ENCODE assay signal across 1 cellular context in the genomic region with DNA sequence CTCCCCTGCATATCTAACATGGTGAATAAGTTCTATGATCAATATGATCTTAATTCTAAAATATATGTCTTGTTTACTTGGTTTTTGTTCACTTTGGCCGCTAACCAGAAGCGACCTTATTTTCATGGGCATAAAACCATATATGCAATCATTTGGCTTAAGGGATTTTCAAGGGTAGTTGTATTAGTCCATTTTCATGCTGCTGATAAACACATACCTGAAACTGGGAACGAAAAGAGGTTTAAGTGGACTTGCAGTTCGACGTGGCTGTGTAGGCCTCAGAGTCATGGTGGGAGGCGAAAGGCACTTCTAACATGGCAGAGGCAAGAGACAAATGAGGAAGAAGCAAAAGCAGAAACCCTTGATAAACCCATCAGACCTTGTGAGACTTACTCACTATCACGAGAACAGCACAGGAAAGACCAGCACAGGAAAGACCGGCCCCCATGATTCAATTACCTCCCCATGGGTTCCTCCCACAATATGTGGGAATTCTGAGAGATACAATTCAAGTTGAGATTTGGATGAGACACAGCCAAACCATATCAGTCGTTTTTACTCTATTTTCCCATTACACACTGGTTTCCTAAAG.
TF ChIP-seq lines count a peak whose summit lies in the region.

No MANE protein-coding gene starts in this region.

TF ChIP-seq in K562, 482 proteins besides CTCF, POLR2A, EP300 and RAD21 (continued from another document):
- TF ChIP-seq, protein P1, sequence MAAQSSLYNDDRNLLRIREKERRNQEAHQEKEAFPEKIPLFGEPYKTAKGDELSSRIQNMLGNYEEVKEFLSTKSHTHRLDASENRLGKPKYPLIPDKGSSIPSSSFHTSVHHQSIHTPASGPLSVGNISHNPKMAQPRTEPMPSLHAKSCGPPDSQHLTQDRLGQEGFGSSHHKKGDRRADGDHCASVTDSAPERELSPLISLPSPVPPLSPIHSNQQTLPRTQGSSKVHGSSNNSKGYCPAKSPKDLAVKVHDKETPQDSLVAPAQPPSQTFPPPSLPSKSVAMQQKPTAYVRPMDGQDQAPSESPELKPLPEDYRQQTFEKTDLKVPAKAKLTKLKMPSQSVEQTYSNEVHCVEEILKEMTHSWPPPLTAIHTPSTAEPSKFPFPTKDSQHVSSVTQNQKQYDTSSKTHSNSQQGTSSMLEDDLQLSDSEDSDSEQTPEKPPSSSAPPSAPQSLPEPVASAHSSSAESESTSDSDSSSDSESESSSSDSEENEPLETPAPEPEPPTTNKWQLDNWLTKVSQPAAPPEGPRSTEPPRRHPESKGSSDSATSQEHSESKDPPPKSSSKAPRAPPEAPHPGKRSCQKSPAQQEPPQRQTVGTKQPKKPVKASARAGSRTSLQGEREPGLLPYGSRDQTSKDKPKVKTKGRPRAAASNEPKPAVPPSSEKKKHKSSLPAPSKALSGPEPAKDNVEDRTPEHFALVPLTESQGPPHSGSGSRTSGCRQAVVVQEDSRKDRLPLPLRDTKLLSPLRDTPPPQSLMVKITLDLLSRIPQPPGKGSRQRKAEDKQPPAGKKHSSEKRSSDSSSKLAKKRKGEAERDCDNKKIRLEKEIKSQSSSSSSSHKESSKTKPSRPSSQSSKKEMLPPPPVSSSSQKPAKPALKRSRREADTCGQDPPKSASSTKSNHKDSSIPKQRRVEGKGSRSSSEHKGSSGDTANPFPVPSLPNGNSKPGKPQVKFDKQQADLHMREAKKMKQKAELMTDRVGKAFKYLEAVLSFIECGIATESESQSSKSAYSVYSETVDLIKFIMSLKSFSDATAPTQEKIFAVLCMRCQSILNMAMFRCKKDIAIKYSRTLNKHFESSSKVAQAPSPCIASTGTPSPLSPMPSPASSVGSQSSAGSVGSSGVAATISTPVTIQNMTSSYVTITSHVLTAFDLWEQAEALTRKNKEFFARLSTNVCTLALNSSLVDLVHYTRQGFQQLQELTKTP (IDR thresholded peaks at IDR 0.05; ENCODE audit: low read depth in 1 of 2, partially characterized antibody in 2 of 2): no peak
- TF ChIP-seq SRSF1 (IDR thresholded peaks at IDR 0.05; ENCODE audit: low read depth, low read length) (no peak), IRF2 (CRISPR knock-in tag; IDR thresholded peaks at IDR 0.05) (no peak), NCOA2 (IDR thresholded peaks at IDR 0.05; ENCODE audit: partially characterized antibody in 2 of 2) (no peak), RFX5 (IDR thresholded peaks at IDR 0.05; ENCODE audit: low read depth, low read length) (no peak), CAMTA2 (CRISPR knock-in tag; conservative IDR thresholded peaks at IDR 0.05) (no peak), ETV6 (IDR thresholded peaks at IDR 0.05; ENCODE audit: borderline replicate concordance in 1 of 2, low read depth in 2 of 2, low read length in 1 of 2) (no peak), ETV6 (CRISPR knock-in tag; IDR thresholded peaks at IDR 0.05; ENCODE audit: borderline replicate concordance) (no peak), RBM39 (optimal IDR thresholded peaks at IDR 0.05; ENCODE audit: low read depth, low read length) (no peak), POLR2H (tag; IDR thresholded peaks at IDR 0.05; ENCODE audit: low read depth) (peak; percentile 65; the same call in 1 of the 2 replicates), SPI1 (IDR thresholded peaks at IDR 0.05; ENCODE audit: borderline replicate concordance, low read depth, low read length) (0 out of 2 replicates have a peak, but pooled peaks have one; percentile 13), GTF2E2 (tag; IDR thresholded peaks at IDR 0.05) (0 out of 2 replicates have a peak, but pooled peaks have one; percentile 69), PHF20 (IDR thresholded peaks at IDR 0.05; ENCODE audit: partially characterized antibody) (no peak), CBX1 (IDR thresholded peaks at IDR 0.05; ENCODE audit: low read depth) (no peak), RFX7 (CRISPR knock-in tag; IDR thresholded peaks at IDR 0.05) (no peak)
- TF ChIP-seq, protein P2, sequence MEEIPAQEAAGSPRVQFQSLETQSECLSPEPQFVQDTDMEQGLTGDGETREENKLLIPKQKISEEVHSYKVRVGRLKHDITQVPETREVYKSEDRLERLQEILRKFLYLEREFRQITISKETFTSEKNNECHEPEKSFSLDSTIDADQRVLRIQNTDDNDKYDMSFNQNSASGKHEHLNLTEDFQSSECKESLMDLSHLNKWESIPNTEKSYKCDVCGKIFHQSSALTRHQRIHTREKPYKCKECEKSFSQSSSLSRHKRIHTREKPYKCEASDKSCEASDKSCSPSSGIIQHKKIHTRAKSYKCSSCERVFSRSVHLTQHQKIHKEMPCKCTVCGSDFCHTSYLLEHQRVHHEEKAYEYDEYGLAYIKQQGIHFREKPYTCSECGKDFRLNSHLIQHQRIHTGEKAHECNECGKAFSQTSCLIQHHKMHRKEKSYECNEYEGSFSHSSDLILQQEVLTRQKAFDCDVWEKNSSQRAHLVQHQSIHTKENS (CRISPR knock-in tag; IDR thresholded peaks at IDR 0.05): no peak
- TF ChIP-seq, protein P3, sequence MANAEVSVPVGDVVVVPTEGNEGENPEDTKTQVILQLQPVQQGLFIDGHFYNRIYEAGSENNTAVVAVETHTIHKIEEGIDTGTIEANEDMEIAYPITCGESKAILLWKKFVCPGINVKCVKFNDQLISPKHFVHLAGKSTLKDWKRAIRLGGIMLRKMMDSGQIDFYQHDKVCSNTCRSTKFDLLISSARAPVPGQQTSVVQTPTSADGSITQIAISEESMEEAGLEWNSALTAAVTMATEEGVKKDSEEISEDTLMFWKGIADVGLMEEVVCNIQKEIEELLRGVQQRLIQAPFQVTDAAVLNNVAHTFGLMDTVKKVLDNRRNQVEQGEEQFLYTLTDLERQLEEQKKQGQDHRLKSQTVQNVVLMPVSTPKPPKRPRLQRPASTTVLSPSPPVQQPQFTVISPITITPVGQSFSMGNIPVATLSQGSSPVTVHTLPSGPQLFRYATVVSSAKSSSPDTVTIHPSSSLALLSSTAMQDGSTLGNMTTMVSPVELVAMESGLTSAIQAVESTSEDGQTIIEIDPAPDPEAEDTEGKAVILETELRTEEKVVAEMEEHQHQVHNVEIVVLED (CRISPR knock-in tag; IDR thresholded peaks at IDR 0.05): no peak
- TF ChIP-seq, protein P4, sequence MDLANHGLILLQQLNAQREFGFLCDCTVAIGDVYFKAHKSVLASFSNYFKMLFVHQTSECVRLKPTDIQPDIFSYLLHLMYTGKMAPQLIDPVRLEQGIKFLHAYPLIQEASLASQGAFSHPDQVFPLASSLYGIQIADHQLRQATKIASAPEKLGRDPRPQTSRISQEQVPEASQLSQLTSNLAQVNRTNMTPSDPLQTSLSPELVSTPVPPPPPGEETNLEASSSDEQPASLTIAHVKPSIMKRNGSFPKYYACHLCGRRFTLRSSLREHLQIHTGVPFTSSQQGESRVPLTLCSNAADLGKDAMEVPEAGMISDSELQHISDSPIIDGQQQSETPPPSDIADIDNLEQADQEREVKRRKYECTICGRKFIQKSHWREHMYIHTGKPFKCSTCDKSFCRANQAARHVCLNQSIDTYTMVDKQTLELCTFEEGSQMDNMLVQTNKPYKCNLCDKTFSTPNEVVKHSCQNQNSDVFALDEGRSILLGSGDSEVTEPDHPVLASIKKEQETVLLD (IDR thresholded peaks at IDR 0.05): no peak
- TF ChIP-seq, protein P5, sequence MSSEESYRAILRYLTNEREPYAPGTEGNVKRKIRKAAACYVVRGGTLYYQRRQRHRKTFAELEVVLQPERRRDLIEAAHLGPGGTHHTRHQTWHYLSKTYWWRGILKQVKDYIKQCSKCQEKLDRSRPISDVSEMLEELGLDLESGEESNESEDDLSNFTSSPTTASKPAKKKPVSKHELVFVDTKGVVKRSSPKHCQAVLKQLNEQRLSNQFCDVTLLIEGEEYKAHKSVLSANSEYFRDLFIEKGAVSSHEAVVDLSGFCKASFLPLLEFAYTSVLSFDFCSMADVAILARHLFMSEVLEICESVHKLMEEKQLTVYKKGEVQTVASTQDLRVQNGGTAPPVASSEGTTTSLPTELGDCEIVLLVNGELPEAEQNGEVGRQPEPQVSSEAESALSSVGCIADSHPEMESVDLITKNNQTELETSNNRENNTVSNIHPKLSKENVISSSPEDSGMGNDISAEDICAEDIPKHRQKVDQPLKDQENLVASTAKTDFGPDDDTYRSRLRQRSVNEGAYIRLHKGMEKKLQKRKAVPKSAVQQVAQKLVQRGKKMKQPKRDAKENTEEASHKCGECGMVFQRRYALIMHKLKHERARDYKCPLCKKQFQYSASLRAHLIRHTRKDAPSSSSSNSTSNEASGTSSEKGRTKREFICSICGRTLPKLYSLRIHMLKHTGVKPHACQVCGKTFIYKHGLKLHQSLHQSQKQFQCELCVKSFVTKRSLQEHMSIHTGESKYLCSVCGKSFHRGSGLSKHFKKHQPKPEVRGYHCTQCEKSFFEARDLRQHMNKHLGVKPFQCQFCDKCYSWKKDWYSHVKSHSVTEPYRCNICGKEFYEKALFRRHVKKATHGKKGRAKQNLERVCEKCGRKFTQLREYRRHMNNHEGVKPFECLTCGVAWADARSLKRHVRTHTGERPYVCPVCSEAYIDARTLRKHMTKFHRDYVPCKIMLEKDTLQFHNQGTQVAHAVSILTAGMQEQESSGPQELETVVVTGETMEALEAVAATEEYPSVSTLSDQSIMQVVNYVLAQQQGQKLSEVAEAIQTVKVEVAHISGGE (CRISPR knock-in tag; IDR thresholded peaks at IDR 0.05): 0 out of 6 replicates have a peak, but pooled peaks of 1 of the 3 experiments have one; percentile 39
- TF ChIP-seq, protein P6, sequence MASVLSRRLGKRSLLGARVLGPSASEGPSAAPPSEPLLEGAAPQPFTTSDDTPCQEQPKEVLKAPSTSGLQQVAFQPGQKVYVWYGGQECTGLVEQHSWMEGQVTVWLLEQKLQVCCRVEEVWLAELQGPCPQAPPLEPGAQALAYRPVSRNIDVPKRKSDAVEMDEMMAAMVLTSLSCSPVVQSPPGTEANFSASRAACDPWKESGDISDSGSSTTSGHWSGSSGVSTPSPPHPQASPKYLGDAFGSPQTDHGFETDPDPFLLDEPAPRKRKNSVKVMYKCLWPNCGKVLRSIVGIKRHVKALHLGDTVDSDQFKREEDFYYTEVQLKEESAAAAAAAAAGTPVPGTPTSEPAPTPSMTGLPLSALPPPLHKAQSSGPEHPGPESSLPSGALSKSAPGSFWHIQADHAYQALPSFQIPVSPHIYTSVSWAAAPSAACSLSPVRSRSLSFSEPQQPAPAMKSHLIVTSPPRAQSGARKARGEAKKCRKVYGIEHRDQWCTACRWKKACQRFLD (CRISPR knock-in tag; IDR thresholded peaks at IDR 0.05): peak; percentile 60; the same call in 1 of the 2 replicates
- TF ChIP-seq, protein P7, sequence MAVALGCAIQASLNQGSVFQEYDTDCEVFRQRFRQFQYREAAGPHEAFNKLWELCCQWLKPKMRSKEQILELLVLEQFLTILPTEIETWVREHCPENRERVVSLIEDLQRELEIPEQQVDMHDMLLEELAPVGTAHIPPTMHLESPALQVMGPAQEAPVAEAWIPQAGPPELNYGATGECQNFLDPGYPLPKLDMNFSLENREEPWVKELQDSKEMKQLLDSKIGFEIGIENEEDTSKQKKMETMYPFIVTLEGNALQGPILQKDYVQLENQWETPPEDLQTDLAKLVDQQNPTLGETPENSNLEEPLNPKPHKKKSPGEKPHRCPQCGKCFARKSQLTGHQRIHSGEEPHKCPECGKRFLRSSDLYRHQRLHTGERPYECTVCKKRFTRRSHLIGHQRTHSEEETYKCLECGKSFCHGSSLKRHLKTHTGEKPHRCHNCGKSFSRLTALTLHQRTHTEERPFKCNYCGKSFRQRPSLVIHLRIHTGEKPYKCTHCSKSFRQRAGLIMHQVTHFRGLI (CRISPR knock-in tag; IDR thresholded peaks at IDR 0.05): no peak
- TF ChIP-seq, protein P8, sequence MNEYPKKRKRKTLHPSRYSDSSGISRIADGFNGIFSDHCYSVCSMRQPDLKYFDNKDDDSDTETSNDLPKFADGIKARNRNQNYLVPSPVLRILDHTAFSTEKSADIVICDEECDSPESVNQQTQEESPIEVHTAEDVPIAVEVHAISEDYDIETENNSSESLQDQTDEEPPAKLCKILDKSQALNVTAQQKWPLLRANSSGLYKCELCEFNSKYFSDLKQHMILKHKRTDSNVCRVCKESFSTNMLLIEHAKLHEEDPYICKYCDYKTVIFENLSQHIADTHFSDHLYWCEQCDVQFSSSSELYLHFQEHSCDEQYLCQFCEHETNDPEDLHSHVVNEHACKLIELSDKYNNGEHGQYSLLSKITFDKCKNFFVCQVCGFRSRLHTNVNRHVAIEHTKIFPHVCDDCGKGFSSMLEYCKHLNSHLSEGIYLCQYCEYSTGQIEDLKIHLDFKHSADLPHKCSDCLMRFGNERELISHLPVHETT (CRISPR knock-in tag; conservative IDR thresholded peaks at IDR 0.05 in 1 of 2, IDR thresholded peaks at IDR 0.05 in 1 of 2): peak in 1 of 2 experiments; percentile 40; a peak in 1 of 4 replicates
- TF ChIP-seq, protein P9, sequence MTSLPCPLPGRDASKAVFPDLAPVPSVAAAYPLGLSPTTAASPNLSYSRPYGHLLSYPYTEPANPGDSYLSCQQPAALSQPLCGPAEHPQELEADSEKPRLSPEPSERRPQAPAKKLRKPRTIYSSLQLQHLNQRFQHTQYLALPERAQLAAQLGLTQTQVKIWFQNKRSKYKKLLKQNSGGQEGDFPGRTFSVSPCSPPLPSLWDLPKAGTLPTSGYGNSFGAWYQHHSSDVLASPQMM (CRISPR knock-in tag; IDR thresholded peaks at IDR 0.05): no peak
- TF ChIP-seq, protein P10, sequence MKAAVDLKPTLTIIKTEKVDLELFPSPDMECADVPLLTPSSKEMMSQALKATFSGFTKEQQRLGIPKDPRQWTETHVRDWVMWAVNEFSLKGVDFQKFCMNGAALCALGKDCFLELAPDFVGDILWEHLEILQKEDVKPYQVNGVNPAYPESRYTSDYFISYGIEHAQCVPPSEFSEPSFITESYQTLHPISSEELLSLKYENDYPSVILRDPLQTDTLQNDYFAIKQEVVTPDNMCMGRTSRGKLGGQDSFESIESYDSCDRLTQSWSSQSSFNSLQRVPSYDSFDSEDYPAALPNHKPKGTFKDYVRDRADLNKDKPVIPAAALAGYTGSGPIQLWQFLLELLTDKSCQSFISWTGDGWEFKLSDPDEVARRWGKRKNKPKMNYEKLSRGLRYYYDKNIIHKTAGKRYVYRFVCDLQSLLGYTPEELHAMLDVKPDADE (conservative IDR thresholded peaks at IDR 0.05; ENCODE audit: control insufficient read depth, low read depth, low read length): no peak
TF ChIP-seq in K562: peak in this region for 13.
